Comparison of ENCODE assay signal across 8 cellular contexts in genomic region chr17:47649153-47649971, GRCh38. TPM values are rescaled to one million over a fixed set of nuclear protein-coding genes. Genes with fewer than 3 reads are reported as not detected.
DNase-seq lines count a peak whose midpoint lies in the region; ATAC-seq and TF ChIP-seq lines count a peak whose summit lies in the region.

Gene KPNB1, plus strand, starts transcription at chr17:47649919. Its CDS starts 326 bp downstream, at chr17:47650245.

- peaks cover 29% of the 10 kb centered on the region for H3K79me2 ChIP-seq in parathyroid adenoma

- H3K36me3 ChIP-seq in adipocyte (ENCODE audit: control insufficient read depth, insufficient read depth, low read length, severe bottlenecking), result peaks cover 31% of the 10 kb centered on the region
- H3K36me3 ChIP-seq in parathyroid adenoma (ENCODE audit: control insufficient read depth, insufficient read depth, low read length), result no peaks in the 10 kb centered on the region
- H3K36me3 ChIP-seq in tibial nerve, result peaks cover 0 to 27% (median 0%) of the 10 kb centered on the region in 3 donors

- TF ChIP-seq CTCF in GM12875 (IDR thresholded peaks at IDR 0.05; ENCODE audit: borderline replicate concordance, insufficient read depth, low read depth, low read length), result no peak
- TF ChIP-seq CTCF in parathyroid adenoma (IDR thresholded peaks at IDR 0.05), result no peak
- peak in 2 of 5 experiments; percentile 78 to 84 for TF ChIP-seq CTCF in tibial nerve (IDR thresholded peaks at IDR 0.05)

- H3K4me2 ChIP-seq in parathyroid adenoma (ENCODE audit: low read length), result peak within 1 kb of the TSS; percentile 92

- H3K27ac ChIP-seq in parathyroid adenoma, result peak within 1 kb of the TSS; percentile 79
- H3K27ac ChIP-seq in tibial nerve, result peak within 1 kb of the TSS; percentile 84 to 99 (median 96)

- H3K9ac ChIP-seq in adipocyte (ENCODE audit: low read length), result peak within 1 kb of the TSS; percentile 95
- H3K9ac ChIP-seq in parathyroid adenoma, result peak within 1 kb of the TSS; percentile 17

- peak; percentile 86 for ATAC-seq in HG02798 (IDR thresholded peaks at IDR 0.05; ENCODE audit: poor library complexity, unreplicated experiment)
- peak; percentile 90 for ATAC-seq in Right ventricle myocardium superior (ENCODE audit: poor library complexity)

- intact Hi-C loops in Right ventricle myocardium superior (cut with DNase I), result no loop called here

- peak within 1 kb of the TSS; percentile 90 for H2AFZ ChIP-seq in parathyroid adenoma

- H3K9me3 ChIP-seq in adipocyte (ENCODE audit: control insufficient read depth, low read length), result no peaks in the 10 kb centered on the region
- no peaks in the 10 kb centered on the region for H3K9me3 ChIP-seq in parathyroid adenoma (ENCODE audit: control insufficient read depth, low read length)
- no peaks in the 10 kb centered on the region for H3K9me3 ChIP-seq in tibial nerve

- H3K27me3 ChIP-seq in adipocyte (replicated peaks; ENCODE audit: control insufficient read depth, insufficient read depth, low read length) (no peaks in the 10 kb centered on the region), parathyroid adenoma (ENCODE audit: control insufficient read depth, insufficient read depth, low read length) (no peaks in the 10 kb centered on the region), tibial nerve (no peaks in the 10 kb centered on the region)

- H3K4me3 ChIP-seq in GM12875 (ENCODE audit: low read depth, low read length), result peak within 1 kb of the TSS; percentile 79
- H3K4me3 ChIP-seq in adipocyte (ENCODE audit: low read length), result peak within 1 kb of the TSS; percentile 92
- H3K4me3 ChIP-seq in parathyroid adenoma (ENCODE audit: low read depth, low read length), result peak within 1 kb of the TSS; percentile 78
- peak within 1 kb of the TSS; percentile 66 to 97 (median 94) for H3K4me3 ChIP-seq in tibial nerve

- WGBS in tibial nerve, 2 donors, result 0 to 1% methylated on average over 50 to 74 of the region's 74 CpGs

- DNase-seq in NCI-H1436 (lab: John Stamatoyannopoulos, UW) (peak; percentile 100), T follicular helper cell (ENCODE audit: low read depth) (peak; percentile 96), adipocyte (ENCODE audit: low read depth) (peak; percentile 100), Right ventricle myocardium superior (peak; percentile 99), tibial nerve (ENCODE audit: low spot score in 2 of 2) (peak; percentile 98)

- peak; percentile 13 to 64 for TF ChIP-seq POLR2A in tibial nerve (IDR thresholded peaks at IDR 0.05)

- peak; percentile 41 to 91 for TF ChIP-seq EP300 in tibial nerve (IDR thresholded peaks at IDR 0.05)

- H3K4me1 ChIP-seq in adipocyte (ENCODE audit: control insufficient read depth, insufficient read depth, low read length) (peaks cover 29% of the 10 kb centered on the region), parathyroid adenoma (peaks cover 5% of the 10 kb centered on the region), tibial nerve (peaks cover 0 to 55% (median 25%) of the 10 kb centered on the region in 4 donors)

RNA-seq across cellular contexts. Expression of gene KPNB1, which starts in this region (rescaled TPM):
- 160 TPM for total RNA-seq in Right ventricle myocardium superior
- 100 to 1,000 TPM; 164 to 205 (median 181) TPM for total RNA-seq in tibial nerve

Comparison
In these comparisons a context has a peak if more than half of its experiments do, and no peak if none do; other contexts are left out.
1. Peak in every context shown above with its lines: DNase-seq, ATAC-seq, H3K4me3 ChIP-seq and H3K27ac ChIP-seq.